ENCODE assay signal across 1 cellular context in the genomic region with DNA sequence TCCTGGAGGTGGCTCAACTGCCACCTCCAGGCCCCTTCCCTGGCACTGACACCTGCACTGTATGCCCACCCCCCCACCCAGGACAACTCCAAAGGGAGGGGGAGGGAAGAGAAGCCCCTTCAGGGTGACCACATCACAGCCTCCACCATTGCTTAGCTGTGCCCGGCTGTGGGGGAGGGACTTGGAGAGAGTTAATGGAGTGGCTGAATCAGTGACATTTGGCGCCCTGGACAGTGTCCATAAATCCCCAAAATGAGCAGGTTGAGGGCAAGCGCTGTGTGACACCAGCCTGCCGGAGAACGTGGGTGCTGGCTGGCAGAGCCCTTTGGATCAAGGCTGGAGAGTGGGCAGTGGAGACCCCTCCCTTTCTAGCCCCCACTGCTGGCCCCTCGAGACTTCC.
TF ChIP-seq lines count a peak whose summit lies in the region.

No MANE protein-coding gene starts in this region.

TF ChIP-seq in HCT116, 20 proteins besides CTCF, POLR2A, EP300 and RAD21:
- TF ChIP-seq EGR1 (IDR thresholded peaks at IDR 0.05; ENCODE audit: low read depth) (no peak), SIN3A (IDR thresholded peaks at IDR 0.05; ENCODE audit: low read depth) (no peak), SRF (IDR thresholded peaks at IDR 0.05; ENCODE audit: low read depth) (no peak), YY1 (IDR thresholded peaks at IDR 0.05; ENCODE audit: extremely low read depth, insufficient replicate concordance, low read depth, low read length) (no peak), POLR2AphosphoS5 (IDR thresholded peaks at IDR 0.05; ENCODE audit: low read depth, low read length) (no peak), FOSL1 (IDR thresholded peaks at IDR 0.05; ENCODE audit: low read depth) (no peak), EZH2phosphoT487 (IDR thresholded peaks at IDR 0.05; ENCODE audit: borderline replicate concordance) (no peak), CEBPB (IDR thresholded peaks at IDR 0.05; ENCODE audit: low read depth) (no peak)
- TF ChIP-seq, protein P1, sequence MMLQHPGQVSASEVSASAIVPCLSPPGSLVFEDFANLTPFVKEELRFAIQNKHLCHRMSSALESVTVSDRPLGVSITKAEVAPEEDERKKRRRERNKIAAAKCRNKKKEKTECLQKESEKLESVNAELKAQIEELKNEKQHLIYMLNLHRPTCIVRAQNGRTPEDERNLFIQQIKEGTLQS (IDR thresholded peaks at IDR 0.05) = no peak
